Comparison of ENCODE assay signal across 1 cellular context in the genomic region with DNA sequence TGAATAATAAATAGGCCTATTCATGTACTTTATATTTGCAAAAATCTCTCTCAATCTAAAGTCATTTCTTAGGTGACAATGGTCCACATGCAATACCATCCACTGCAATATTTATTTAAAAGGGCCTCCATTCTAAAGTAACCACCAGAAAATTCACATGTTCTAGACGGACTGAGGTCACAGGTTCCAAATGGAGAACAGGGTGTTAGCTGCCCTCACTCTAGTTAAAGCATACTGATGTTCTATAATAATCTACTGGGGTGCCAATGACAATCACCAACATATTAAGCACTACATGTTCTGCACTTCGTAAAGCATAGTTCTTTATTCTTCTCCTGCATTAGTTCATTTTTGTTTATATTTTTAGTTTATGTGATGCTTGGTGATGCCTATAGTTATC.
TF ChIP-seq lines count a peak whose summit lies in the region.

No MANE protein-coding gene starts in this region.

TF ChIP-seq in HCT116, 20 proteins besides CTCF, POLR2A, EP300 and RAD21 (continued from another document):
- TF ChIP-seq, protein P1, sequence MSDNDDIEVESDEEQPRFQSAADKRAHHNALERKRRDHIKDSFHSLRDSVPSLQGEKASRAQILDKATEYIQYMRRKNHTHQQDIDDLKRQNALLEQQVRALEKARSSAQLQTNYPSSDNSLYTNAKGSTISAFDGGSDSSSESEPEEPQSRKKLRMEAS (IDR thresholded peaks at IDR 0.05), result no peak
